1 cellular context compared by ENCODE assay signal in genomic region chr10:70130878-70131559, GRCh38.
TF ChIP-seq lines count a peak whose summit lies in the region.

No MANE protein-coding gene starts in this region.

TF ChIP-seq in IMR-90, 13 proteins besides CTCF, POLR2A, EP300 and RAD21 (continued from another document):
- TF ChIP-seq ELK1 (IDR thresholded peaks at IDR 0.05; ENCODE audit: borderline replicate concordance, low read depth, low read length) (no peak), MXI1 (IDR thresholded peaks at IDR 0.05; ENCODE audit: borderline replicate concordance, low read depth, low read length) (no peak), MAZ (IDR thresholded peaks at IDR 0.05; ENCODE audit: borderline replicate concordance, low read depth, low read length) (no peak), MAFK (IDR thresholded peaks at IDR 0.05; ENCODE audit: low read depth, low read length) (no peak), BHLHE40 (IDR thresholded peaks at IDR 0.05; ENCODE audit: low read depth, low read length) (no peak)
